1 cellular context compared by ENCODE assay signal in genomic region chr5:58891072-58891970, GRCh38.
TF ChIP-seq lines count a peak whose summit lies in the region.

No MANE protein-coding gene starts in this region.

TF ChIP-seq in HEK293, 187 proteins besides CTCF, POLR2A, EP300 and RAD21 (continued from another document and continues in another):
- no peak for TF ChIP-seq ZNF280D (tag by site-specific recombination; IDR thresholded peaks at IDR 0.05)
- TF ChIP-seq ZNF23 (tag by site-specific recombination; IDR thresholded peaks at IDR 0.05; ENCODE audit: borderline replicate concordance) = no peak
- TF ChIP-seq ZNF292 (tag by site-specific recombination; IDR thresholded peaks at IDR 0.05; ENCODE audit: borderline replicate concordance, low read depth) = no peak
- TF ChIP-seq ZNF561 (tag by site-specific recombination; IDR thresholded peaks at IDR 0.05; ENCODE audit: borderline replicate concordance) = no peak
- TF ChIP-seq ZNF747 (tag by site-specific recombination; IDR thresholded peaks at IDR 0.05) = no peak
- no peak for TF ChIP-seq ZFP3 (tag by site-specific recombination; IDR thresholded peaks at IDR 0.05; ENCODE audit: low read depth)
- peak; percentile 57; the same call in 1 of the 2 replicates for TF ChIP-seq PRDM6 (tag by site-specific recombination; IDR thresholded peaks at IDR 0.05)
- no peak for TF ChIP-seq ZNF518A (tag by site-specific recombination; conservative IDR thresholded peaks at IDR 0.05; ENCODE audit: low read depth)
- no peak for TF ChIP-seq ZNF280C (tag by site-specific recombination; IDR thresholded peaks at IDR 0.05)
- TF ChIP-seq ZNF133 (tag by site-specific recombination; IDR thresholded peaks at IDR 0.05) = no peak
- no peak for TF ChIP-seq ZNF510 (tag by site-specific recombination; IDR thresholded peaks at IDR 0.05; ENCODE audit: insufficient replicate concordance)
- no peak for TF ChIP-seq TCF7L2 (IDR thresholded peaks at IDR 0.05; ENCODE audit: borderline replicate concordance, low read depth, low read length)
- TF ChIP-seq ZNF37A (tag by site-specific recombination; IDR thresholded peaks at IDR 0.05) = no peak
- no peak for TF ChIP-seq ZNF449 (tag by site-specific recombination; IDR thresholded peaks at IDR 0.05)
- no peak for TF ChIP-seq ZNF394 (tag by site-specific recombination; IDR thresholded peaks at IDR 0.05; ENCODE audit: borderline replicate concordance)
- no peak for TF ChIP-seq ZNF214 (tag by site-specific recombination; IDR thresholded peaks at IDR 0.05; ENCODE audit: borderline replicate concordance)
- no peak for TF ChIP-seq HOXD13 (CRISPR knock-in tag; IDR thresholded peaks at IDR 0.05; ENCODE audit: borderline replicate concordance)
- TF ChIP-seq ZNF341 (tag by site-specific recombination; IDR thresholded peaks at IDR 0.05; ENCODE audit: low read depth) = no peak
- TF ChIP-seq BCL11A (tag by site-specific recombination; IDR thresholded peaks at IDR 0.05; ENCODE audit: low read depth) = 0 out of 2 replicates have a peak, but pooled peaks have one; percentile 58
- TF ChIP-seq ZNF843 (tag by site-specific recombination; IDR thresholded peaks at IDR 0.05) = no peak
- no peak for TF ChIP-seq ZNF221 (tag by site-specific recombination; IDR thresholded peaks at IDR 0.05; ENCODE audit: borderline replicate concordance)
- no peak for TF ChIP-seq ZNF48 (tag by site-specific recombination; IDR thresholded peaks at IDR 0.05)
- TF ChIP-seq ZNF211 (tag by site-specific recombination; IDR thresholded peaks at IDR 0.05; ENCODE audit: low read depth) = no peak
- no peak for TF ChIP-seq ZNF423 (tag by site-specific recombination; IDR thresholded peaks at IDR 0.05)
- no peak; the same call in 1 of the 2 replicates for TF ChIP-seq ZNF2 (tag by site-specific recombination; IDR thresholded peaks at IDR 0.05)
- no peak for TF ChIP-seq RBAK (tag by site-specific recombination; IDR thresholded peaks at IDR 0.05)
- TF ChIP-seq ZBTB48 (tag by site-specific recombination; IDR thresholded peaks at IDR 0.05) = no peak
- TF ChIP-seq ZNF558 (tag by site-specific recombination; IDR thresholded peaks at IDR 0.05) = no peak
- no peak for TF ChIP-seq ZNF112 (tag by site-specific recombination; IDR thresholded peaks at IDR 0.05)
- TF ChIP-seq REST (tag by site-specific recombination; IDR thresholded peaks at IDR 0.05) = no peak
- TF ChIP-seq ZNF548 (tag by site-specific recombination; IDR thresholded peaks at IDR 0.05) = no peak
- peak; percentile 29 for TF ChIP-seq ZBTB17 (tag by site-specific recombination; IDR thresholded peaks at IDR 0.05)
- no peak for TF ChIP-seq ZBTB8A (tag by site-specific recombination; IDR thresholded peaks at IDR 0.05)
- no peak for TF ChIP-seq MEIS1 (CRISPR knock-in tag; IDR thresholded peaks at IDR 0.05; ENCODE audit: borderline replicate concordance)
- TF ChIP-seq ZNF837 (tag by site-specific recombination; IDR thresholded peaks at IDR 0.05) = no peak
- no peak for TF ChIP-seq ZNF488 (tag by site-specific recombination; IDR thresholded peaks at IDR 0.05)
- no peak; the same call in 1 of the 2 replicates for TF ChIP-seq ZNF623 (tag by site-specific recombination; IDR thresholded peaks at IDR 0.05)
- TF ChIP-seq PBX3 (CRISPR knock-in tag; IDR thresholded peaks at IDR 0.05) = no peak
- TF ChIP-seq ZSCAN16 (tag by site-specific recombination; IDR thresholded peaks at IDR 0.05) = no peak
- TF ChIP-seq ZNF560 (tag by site-specific recombination; IDR thresholded peaks at IDR 0.05; ENCODE audit: borderline replicate concordance) = no peak
- TF ChIP-seq ZNF624 (tag by site-specific recombination; IDR thresholded peaks at IDR 0.05) = no peak
- TF ChIP-seq ZFP69B (tag by site-specific recombination; IDR thresholded peaks at IDR 0.05) = peak; percentile 40; the same call in 1 of the 2 replicates
- no peak for TF ChIP-seq ZNF529 (tag by site-specific recombination; IDR thresholded peaks at IDR 0.05; ENCODE audit: insufficient replicate concordance)
